ENCODE assay signal across 7 cellular contexts in the genomic region with DNA sequence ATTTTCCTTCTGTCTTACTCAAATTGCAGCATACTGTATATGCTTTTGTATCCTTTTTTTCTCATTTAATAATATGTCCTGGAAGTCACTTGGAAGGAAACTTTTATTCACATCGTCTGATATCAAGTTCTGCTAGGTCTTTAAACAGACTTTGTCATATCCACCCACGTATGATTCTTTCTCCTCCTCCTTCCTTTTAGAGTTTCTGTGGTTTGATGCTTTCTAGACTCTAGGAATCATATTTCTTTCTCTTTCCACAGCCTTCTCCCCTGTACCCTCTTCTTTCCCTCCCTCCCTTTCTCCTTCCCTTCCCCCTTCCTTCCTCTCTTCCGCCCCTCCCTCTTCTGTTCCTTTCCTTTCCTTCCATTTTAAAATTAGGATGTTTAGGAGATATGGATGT. TPM values are rescaled to one million over a fixed set of nuclear protein-coding genes. Genes with fewer than 3 reads are reported as not detected.
DNase-seq lines count a peak whose midpoint lies in the region; ATAC-seq lines count a peak whose summit lies in the region.
"Not testable (repeated sequence)": the region's sequence is repeated elsewhere in the genome, so short reads cannot be mapped to it uniquely, and the experiment has no call there.

No MANE protein-coding gene starts in this region.

- not testable (repeated sequence) for H3K4me3 Mint-ChIP-seq in CD8-positive, alpha-beta memory T cell; T-helper 17 cell; activated T-cell treated with anti-CD3 and anti-CD28 coated beads, Interleukin-2, amount 50 U/mL, for 4 hours; activated naive CD8-positive, alpha-beta T cell treated with anti-CD3 and anti-CD28 coated beads, Interleukin-2, amount 50 U/mL, for 24 hours
- peak overlapping the region in 3 of 10 donors; percentile 5 to 56 (median 35) for H3K4me3 Mint-ChIP-seq in naive thymus-derived CD8-positive, alpha-beta T cell

- H3K4me1 Mint-ChIP-seq in CD8-positive, alpha-beta memory T cell, result peaks cover 45 to 71% (median 63%) of the 10 kb centered on the region in 3 donors
- peaks cover 40% of the 10 kb centered on the region for H3K4me1 Mint-ChIP-seq in T-helper 17 cell
- peaks cover 57% of the 10 kb centered on the region for H3K4me1 Mint-ChIP-seq in activated T-cell treated with anti-CD3 and anti-CD28 coated beads, Interleukin-2, amount 50 U/mL, for 4 hours (ENCODE audit: low read depth)
- peaks cover 74% of the 10 kb centered on the region for H3K4me1 Mint-ChIP-seq in activated naive CD8-positive, alpha-beta T cell treated with anti-CD3 and anti-CD28 coated beads, Interleukin-2, amount 50 U/mL, for 24 hours
- peaks cover 37 to 74% (median 58%) of the 10 kb centered on the region in 4 donors for H3K4me1 Mint-ChIP-seq in naive thymus-derived CD8-positive, alpha-beta T cell

- H3K9me3 Mint-ChIP-seq in CD8-positive, alpha-beta memory T cell; activated T-cell treated with anti-CD3 and anti-CD28 coated beads, Interleukin-2, amount 50 U/mL, for 4 hours; activated naive CD8-positive, alpha-beta T cell treated with anti-CD3 and anti-CD28 coated beads, Interleukin-2, amount 50 U/mL, for 24 hours; naive thymus-derived CD8-positive, alpha-beta T cell: not testable (repeated sequence)

- peaks cover 5 to 74% (median 20%) of the 10 kb centered on the region in 3 donors for H3K36me3 Mint-ChIP-seq in CD8-positive, alpha-beta memory T cell
- peaks cover 24% of the 10 kb centered on the region for H3K36me3 Mint-ChIP-seq in T-helper 17 cell (ENCODE audit: low read depth)
- peaks cover 45% of the 10 kb centered on the region for H3K36me3 Mint-ChIP-seq in activated T-cell treated with anti-CD3 and anti-CD28 coated beads, Interleukin-2, amount 50 U/mL, for 4 hours (ENCODE audit: insufficient read depth)
- H3K36me3 Mint-ChIP-seq in activated naive CD8-positive, alpha-beta T cell treated with anti-CD3 and anti-CD28 coated beads, Interleukin-2, amount 50 U/mL, for 24 hours (ENCODE audit: low read depth), result peaks cover 48% of the 10 kb centered on the region
- H3K36me3 Mint-ChIP-seq in naive thymus-derived CD8-positive, alpha-beta T cell, result peaks cover 17 to 52% (median 21%) of the 10 kb centered on the region in 3 donors

- H3K27me3 Mint-ChIP-seq in CD8-positive, alpha-beta memory T cell; T-helper 17 cell; activated T-cell treated with anti-CD3 and anti-CD28 coated beads, Interleukin-2, amount 50 U/mL, for 4 hours (ENCODE audit: low read depth); activated naive CD8-positive, alpha-beta T cell treated with anti-CD3 and anti-CD28 coated beads, Interleukin-2, amount 50 U/mL, for 24 hours; naive thymus-derived CD8-positive, alpha-beta T cell: not testable (repeated sequence)

- not testable (repeated sequence) for H3K4me3 ChIP-seq in CD8-positive, alpha-beta memory T cell (ENCODE audit: low read length)

- not testable (repeated sequence) for H3K27me3 ChIP-seq in CD8-positive, alpha-beta memory T cell (ENCODE audit: insufficient read depth, low read length, poor library complexity, severe bottlenecking)

- not testable (repeated sequence) for DNase-seq in CD8-positive, alpha-beta memory T cell; T-helper 17 cell; activated T-cell treated with anti-CD3 and anti-CD28 coated beads, Interleukin-2, amount 50 U/mL, for 4 hours; activated naive CD8-positive, alpha-beta T cell treated with anti-CD3 and anti-CD28 coated beads, Interleukin-2, amount 50 U/mL, for 24 hours; naive thymus-derived CD8-positive, alpha-beta T cell; stimulated activated naive CD8-positive, alpha-beta T cell treated with anti-CD3 and anti-CD28 coated beads, Interleukin-15, Interleukin-2, amounts not matched to agents 100 U/mL and 50 U/mL, for 24 hours
- peak; percentile 7 for DNase-seq in fibroblast of peridontal ligament (ENCODE audit: extremely low read depth)

- H3K27ac Mint-ChIP-seq in CD8-positive, alpha-beta memory T cell, result peak overlapping the region in 7 of 8 donors; percentile 19 to 86 (median 36)
- peak overlapping the region; percentile 87 for H3K27ac Mint-ChIP-seq in T-helper 17 cell
- H3K27ac Mint-ChIP-seq in activated naive CD8-positive, alpha-beta T cell treated with anti-CD3 and anti-CD28 coated beads, Interleukin-2, amount 50 U/mL, for 24 hours, result peak overlapping the region; percentile 44
- H3K27ac Mint-ChIP-seq in naive thymus-derived CD8-positive, alpha-beta T cell, result peak overlapping the region; percentile 38 to 97 (median 77)

- H3K4me1 ChIP-seq in CD8-positive, alpha-beta memory T cell (ENCODE audit: insufficient read depth, low read length), result peaks cover 30% of the 10 kb centered on the region

- not testable (repeated sequence) for H3K27ac ChIP-seq in CD8-positive, alpha-beta memory T cell (ENCODE audit: low read depth, low read length)

- H3K36me3 ChIP-seq in CD8-positive, alpha-beta memory T cell (ENCODE audit: insufficient read depth, low read length), result not testable (repeated sequence)

- ATAC-seq in T-helper 17 cell; naive thymus-derived CD8-positive, alpha-beta T cell: not testable (repeated sequence)
- ATAC-seq in activated T-cell treated with anti-CD3 and anti-CD28 coated beads, Interleukin-2, amount 50 U/mL, for 4 hours, result peak; percentile 75 to 76
- peak; percentile 42 for ATAC-seq in activated naive CD8-positive, alpha-beta T cell treated with anti-CD3 and anti-CD28 coated beads, Interleukin-2, amount 50 U/mL, for 24 hours
- ATAC-seq in stimulated activated naive CD8-positive, alpha-beta T cell treated with anti-CD3 and anti-CD28 coated beads, Interleukin-15, Interleukin-2, amounts not matched to agents 100 U/mL and 50 U/mL, for 24 hours, result peak; percentile 70

- H3K9me3 ChIP-seq in CD8-positive, alpha-beta memory T cell (ENCODE audit: low read length); T-helper 17 cell (ENCODE audit: control insufficient read depth, low read length, poor library complexity, severe bottlenecking): not testable (repeated sequence)

- CTCF ChIA-PET in CD8-positive, alpha-beta memory T cell (lab: Charles Lee), result not testable (repeated sequence)

- POLR2A ChIA-PET in CD8-positive, alpha-beta memory T cell (lab: Charles Lee); naive thymus-derived CD8-positive, alpha-beta T cell (lab: Charles Lee): not testable (repeated sequence)

RNA-seq across cellular contexts. Expression of a gene that starts 52.2 kb away (rescaled TPM):
- total RNA-seq in CD8-positive, alpha-beta memory T cell, result 100 to 1,000 TPM; 162 to 163 TPM
- 71.4 TPM for polyA plus RNA-seq in CD8-positive, alpha-beta memory T cell
- 100 to 1,000 TPM; 149 to 156 TPM for total RNA-seq in T-helper 17 cell
- total RNA-seq in activated T-cell treated with anti-CD3 and anti-CD28 coated beads, Interleukin-2, amount 50 U/mL, for 4 hours, result 100 to 1,000 TPM; 167 to 177 (median 172) TPM
- 100 to 1,000 TPM; 211 to 216 TPM for total RNA-seq in naive thymus-derived CD8-positive, alpha-beta T cell
- 10 to 100 TPM; 56.9 to 61.7 (median 59.0) TPM for polyA plus RNA-seq in naive thymus-derived CD8-positive, alpha-beta T cell

Comparison
In these comparisons a context has a peak if more than half of its experiments do, and no peak if none do; other contexts are left out.
1. H3K27ac Mint-ChIP-seq: peak in every context shown above with its lines; median percentile 87 in T-helper 17 cell; 77 in naive thymus-derived CD8-positive, alpha-beta T cell; 44 in activated naive CD8-positive, alpha-beta T cell treated with anti-CD3 and anti-CD28 coated beads, Interleukin-2, amount 50 U/mL, for 24 hours; 36 in CD8-positive, alpha-beta memory T cell.